In the genomic region with DNA sequence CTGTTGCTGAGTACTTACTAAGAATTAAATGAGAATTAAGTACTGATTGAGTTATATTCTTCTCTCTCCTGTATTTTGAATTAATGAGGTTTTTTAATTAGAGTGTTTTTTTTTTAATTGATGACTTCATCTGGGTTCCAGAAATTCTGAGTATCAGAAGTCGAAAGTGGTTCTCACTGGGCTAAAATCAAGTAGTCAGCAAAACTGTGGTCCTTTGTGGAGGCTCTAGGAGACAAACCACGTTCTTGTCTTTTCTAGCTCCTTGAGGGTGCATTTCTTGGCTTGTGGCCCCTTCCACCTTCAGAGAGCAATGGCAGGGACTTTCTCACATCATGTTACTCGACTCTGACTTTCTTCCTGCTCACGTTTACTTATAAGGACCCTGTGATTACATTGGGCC, we compare ENCODE assay signal across 2 cellular contexts.
A peak's percentile ranks its signal among the peaks of the same experiment; 100 is the strongest.
TF ChIP-seq lines count a peak whose summit lies in the region.

No MANE protein-coding gene starts in this region.

TF ChIP-seq in HepG2, 621 proteins besides CTCF, POLR2A, EP300 and RAD21:
- no peak for TF ChIP-seq TCF12 (IDR thresholded peaks at IDR 0.05)
- TF ChIP-seq TCF12 (CRISPR knock-in tag; IDR thresholded peaks at IDR 0.05) = no peak
- peak; percentile 63 to 73 for TF ChIP-seq MAFK (conservative IDR thresholded peaks at IDR 0.05 in 1 of 2, IDR thresholded peaks at IDR 0.05 in 1 of 2; ENCODE audit: low read length in 2 of 2)
- peak; percentile 60 for TF ChIP-seq MAFF (IDR thresholded peaks at IDR 0.05; ENCODE audit: low read depth, low read length)
TF ChIP-seq in HepG2: peak in this region for 2.

TF ChIP-seq in K562, 482 proteins besides CTCF, POLR2A, EP300 and RAD21:
- no peak for TF ChIP-seq ILK (tag; IDR thresholded peaks at IDR 0.05; ENCODE audit: borderline replicate concordance, low read depth)
- TF ChIP-seq ZNF316 (IDR thresholded peaks at IDR 0.05) = peak; percentile 19; the same call in 1 of the 2 replicates
